14 cellular contexts compared by ENCODE assay signal in the genomic region with DNA sequence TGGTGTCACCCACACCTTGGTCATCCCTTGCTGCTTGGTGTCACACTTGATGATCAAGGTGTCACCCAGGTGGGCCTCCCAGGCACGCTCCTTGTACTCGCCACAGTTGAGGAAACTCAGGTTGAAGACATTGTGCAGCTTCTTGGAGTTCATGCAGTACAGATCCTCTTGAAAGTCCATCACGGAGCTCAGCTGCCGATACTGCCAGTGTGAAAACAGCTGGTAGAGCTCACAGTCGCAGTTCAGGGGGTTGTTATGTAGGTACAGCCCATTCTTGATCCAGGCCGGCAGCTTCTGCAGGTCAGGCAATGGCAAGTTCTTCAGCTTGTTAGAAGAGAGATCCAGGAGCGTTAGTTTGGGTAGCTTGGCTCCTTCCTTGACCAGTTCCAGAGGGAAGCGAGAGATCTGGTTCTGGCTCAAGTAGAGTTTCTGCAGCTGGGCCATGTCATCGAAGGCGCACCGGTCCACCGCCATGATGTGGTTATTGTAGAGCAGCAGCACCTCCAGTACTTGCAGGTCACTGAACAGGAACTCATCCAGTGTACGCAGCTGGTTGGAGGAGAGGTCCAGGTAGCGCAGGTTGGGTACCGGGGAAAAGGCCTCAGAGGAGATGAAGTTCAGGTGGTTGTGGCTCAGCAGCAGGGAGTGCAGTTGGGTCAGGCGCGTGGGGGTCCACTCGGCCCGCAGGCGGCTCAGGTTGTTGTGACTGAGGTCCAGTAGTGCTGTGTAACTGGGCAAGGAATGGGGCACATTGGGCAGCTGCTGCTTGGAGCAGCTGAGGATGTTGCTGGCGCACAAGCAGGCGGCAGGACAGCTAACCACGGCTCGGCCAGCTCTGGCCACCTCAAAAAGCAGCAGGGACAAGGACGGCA. TPM values are rescaled to one million over a fixed set of nuclear protein-coding genes. Genes with fewer than 3 reads are reported as not detected.
DNase-seq lines count a peak whose midpoint lies in the region; ATAC-seq, FAIRE-seq and TF ChIP-seq lines count a peak whose summit lies in the region.
"Had no signal": no experiment of that assay in that cellular context is flagged by ENCODE, and none has a peak within 500 bp of the region (broad histone marks: within the 10 kb centered on the region; RNA-seq: fewer than 3 reads in every experiment).

No MANE protein-coding gene starts in this region.

- H2AFZ ChIP-seq in astrocyte (ENCODE audit: low read depth, low read length) = no peak overlapping the region

- no peak for TF ChIP-seq CTCF in left ventricle myocardium inferior (IDR thresholded peaks at IDR 0.05; ENCODE audit: borderline replicate concordance)
- TF ChIP-seq CTCF in astrocyte (IDR thresholded peaks at IDR 0.05; ENCODE audit: insufficient read depth, low read depth, low read length) = no peak
- TF ChIP-seq CTCF in natural killer cell (IDR thresholded peaks at IDR 0.05) = no peak
- TF ChIP-seq CTCF in type B pancreatic cell (conservative IDR thresholded peaks at IDR 0.05) = no peak

- H3K27ac ChIP-seq in left ventricle myocardium inferior (replicated peaks) (peak overlapping the region; percentile 75), astrocyte (ENCODE audit: low read depth, low read length) (no peak overlapping the region)
- H3K27ac ChIP-seq: epithelial cell of prostate, SJSA1 had no signal

- peak overlapping the region; percentile 77 for H3K4me3 ChIP-seq in left ventricle myocardium inferior
- no peak overlapping the region for H3K4me3 ChIP-seq in astrocyte (ENCODE audit: insufficient read depth, low read depth, low read length)

- H3K4me1 Mint-ChIP-seq in astrocyte (ENCODE audit: low read depth, unreplicated experiment) (peaks cover 9% of the 10 kb centered on the region), natural killer cell (peaks cover 48 to 49% of the 10 kb centered on the region in 2 donors), type B pancreatic cell (ENCODE audit: unreplicated experiment) (peaks cover 22% of the 10 kb centered on the region)

- DNase-seq in left ventricle myocardium inferior (no peak), cardiac septum (ENCODE audit: low spot score) (no peak), astrocyte (ENCODE audit: low read depth) (no peak), natural killer cell (no peak), type B pancreatic cell (ENCODE audit: extremely low spot score, unreplicated experiment) (no peak), medulla oblongata (ENCODE audit: extremely low spot score) (no peak), nucleus accumbens (lab: John Stamatoyannopoulos, UW) (no peak)
- DNase-seq: activated CD4-positive, alpha-beta T cell treated with anti-CD3 and anti-CD28 coated beads, Interleukin-2, amount 50 U/mL, for 1 hour; NCI-H1417; stimulated activated CD4-positive, alpha-beta T cell treated with anti-CD3 and anti-CD28 coated beads, Interleukin-12 subunit alpha, Interleukin-12 subunit beta, amount 100 ng/mL, for 4 hours had no signal

- no peaks in the 10 kb centered on the region for H3K79me2 ChIP-seq in astrocyte (ENCODE audit: insufficient read depth, low read length)

- no peak for FAIRE-seq in astrocyte (lab: Jason Lieb, UNC)

- no peak for ATAC-seq in natural killer cell
- no peak for ATAC-seq in HG03159 (IDR thresholded peaks at IDR 0.05; ENCODE audit: unreplicated experiment)

- H3K36me3 ChIP-seq in left ventricle myocardium inferior = peaks cover 9% of the 10 kb centered on the region
- no peaks in the 10 kb centered on the region for H3K36me3 ChIP-seq in astrocyte (ENCODE audit: insufficient read depth, low read length)
- H3K36me3 ChIP-seq: ascending aorta, SJSA1 had no signal

- no peak overlapping the region for H3K9ac ChIP-seq in astrocyte (ENCODE audit: low read length)

- intact Hi-C loops in left ventricle myocardium inferior (cut with micrococcal nuclease) = no loop called here
- intact Hi-C loops in cardiac septum (cut with DNase I) = no loop called here
- intact Hi-C loops in natural killer cell (cut with micrococcal nuclease) = no loop called here

- H3K27me3 Mint-ChIP-seq in astrocyte (ENCODE audit: low read depth, unreplicated experiment) (peaks cover 35% of the 10 kb centered on the region), natural killer cell (ENCODE audit: low read depth in 2 of 2) (peaks cover 0 to 6% of the 10 kb centered on the region in 2 donors), type B pancreatic cell (peaks cover 28% of the 10 kb centered on the region)

- H3K9me3 ChIP-seq in left ventricle myocardium inferior (replicated peaks) = no peaks in the 10 kb centered on the region
- no peaks in the 10 kb centered on the region for H3K9me3 ChIP-seq in astrocyte (ENCODE audit: insufficient read depth, low read depth, low read length)
- H3K9me3 ChIP-seq: ascending aorta, SJSA1 had no signal

- H3K27ac Mint-ChIP-seq in astrocyte (ENCODE audit: unreplicated experiment) = peak overlapping the region; percentile 20
- H3K27ac Mint-ChIP-seq in natural killer cell = peak overlapping the region; percentile 51 to 78
- no peak overlapping the region for H3K27ac Mint-ChIP-seq in type B pancreatic cell

- peaks cover 6% of the 10 kb centered on the region for H3K9me3 Mint-ChIP-seq in astrocyte (ENCODE audit: unreplicated experiment)
- no peaks in the 10 kb centered on the region for H3K9me3 Mint-ChIP-seq in natural killer cell
- no peaks in the 10 kb centered on the region for H3K9me3 Mint-ChIP-seq in type B pancreatic cell

- H4K20me1 ChIP-seq in astrocyte (ENCODE audit: insufficient read depth, low read length) = no peaks in the 10 kb centered on the region

- H3K4me2 ChIP-seq in astrocyte (ENCODE audit: low read length) = no peak overlapping the region

- peaks cover 2% of the 10 kb centered on the region for H3K36me3 Mint-ChIP-seq in astrocyte (ENCODE audit: low read depth, unreplicated experiment)
- H3K36me3 Mint-ChIP-seq in natural killer cell = no peaks in the 10 kb centered on the region
- H3K36me3 Mint-ChIP-seq in type B pancreatic cell = no peaks in the 10 kb centered on the region

- H3K4me3 Mint-ChIP-seq in astrocyte (ENCODE audit: unreplicated experiment) = peak overlapping the region; percentile 76
- peak overlapping the region; percentile 91 for H3K4me3 Mint-ChIP-seq in natural killer cell
- H3K4me3 Mint-ChIP-seq in type B pancreatic cell = peak overlapping the region; percentile 89

- H3K4me1 ChIP-seq in left ventricle myocardium inferior = peaks cover 34% of the 10 kb centered on the region
- peaks cover 3% of the 10 kb centered on the region for H3K4me1 ChIP-seq in astrocyte (ENCODE audit: insufficient read depth, low read length)

- H3K27me3 ChIP-seq in left ventricle myocardium inferior (ENCODE audit: low read depth) = no peaks in the 10 kb centered on the region
- peaks cover 5% of the 10 kb centered on the region for H3K27me3 ChIP-seq in astrocyte (ENCODE audit: insufficient read depth, low read length)
- H3K27me3 ChIP-seq: ascending aorta had no signal

RNA-seq across cellular contexts. Expression of gene AMIGO1, which starts 1.3 kb away (rescaled TPM):
- total RNA-seq in left ventricle myocardium inferior = 19.4 TPM
- 13.8 TPM for total RNA-seq in cardiac septum
- 1.2 and 1.8 TPM in 2 replicates for total RNA-seq in astrocyte
- total RNA-seq in natural killer cell = 10 to 100 TPM in 1 of 3 donors, 1 to 10 TPM in 2; 5.0 to 10.7 (median 7.8) TPM
- 5.4 and 6.1 TPM in 2 replicates for total RNA-seq in type B pancreatic cell (ENCODE audit: low replicate concordance)

RNA-seq across cellular contexts. Expression of gene CYB561D1, which starts 14.3 kb away (rescaled TPM):
- total RNA-seq in left ventricle myocardium inferior (4.6 TPM), cardiac septum (5.5 TPM), astrocyte (9.4 and 11.9 TPM in 2 replicates), natural killer cell (10 to 100 TPM; 21.1 to 36.0 (median 34.7) TPM), type B pancreatic cell (ENCODE audit: low replicate concordance) (10.4 and 14.3 TPM in 2 replicates)

RNA-seq across cellular contexts. Expression of gene ATXN7L2, which starts 24.5 kb away (rescaled TPM):
- total RNA-seq in left ventricle myocardium inferior = 2.1 TPM
- total RNA-seq in cardiac septum = 3.8 TPM
- total RNA-seq in astrocyte = 5.5 and 6.2 TPM in 2 replicates
- total RNA-seq in natural killer cell = 10 to 100 TPM; 16.4 to 18.5 (median 18.3) TPM
- 5.7 and 12.0 TPM in 2 replicates for total RNA-seq in type B pancreatic cell (ENCODE audit: low replicate concordance)

RNA-seq across cellular contexts. Expression of gene GPR61, which starts 31.4 kb away (rescaled TPM):
- total RNA-seq in left ventricle myocardium inferior (0.08 TPM), cardiac septum (0.13 TPM), astrocyte (not detected in 2 replicates), natural killer cell (under 1 TPM in 2 of 3 donors, not detected in 1; 0.75 to 0.91 TPM), type B pancreatic cell (ENCODE audit: low replicate concordance) (not detected in 2 replicates)
- total RNA-seq: ascending aorta had no signal

RNA-seq across cellular contexts. Expression of gene GNAI3, which starts 40.2 kb away (rescaled TPM):
- total RNA-seq in left ventricle myocardium inferior (2.0 TPM), cardiac septum (3.9 TPM), astrocyte (15.3 and 16.1 TPM in 2 replicates), natural killer cell (1 to 10 TPM; 6.1 to 7.6 (median 6.9) TPM), type B pancreatic cell (ENCODE audit: low replicate concordance) (8.8 and 8.9 TPM in 2 replicates)
